In the genomic region with DNA sequence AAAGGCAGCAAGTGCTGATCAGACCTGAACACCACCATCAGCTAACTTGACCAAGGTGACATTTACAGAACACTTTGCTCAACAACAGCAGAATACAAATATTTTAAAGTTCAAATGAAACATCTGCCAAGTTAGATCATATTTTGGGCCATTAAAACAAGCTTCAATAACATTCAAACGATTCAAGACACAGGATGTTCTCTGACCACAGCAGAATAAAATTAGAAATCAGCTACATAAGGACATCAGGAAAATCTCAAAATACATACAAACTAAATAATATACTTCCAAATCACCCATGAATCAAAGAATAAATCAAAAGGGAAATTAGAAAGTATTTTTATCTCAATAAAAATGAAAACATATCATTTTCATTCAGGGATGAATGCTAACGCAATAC, we compare ENCODE assay signal across 23 cellular contexts.
DNase-seq lines count a peak whose midpoint lies in the region; ATAC-seq, FAIRE-seq and TF ChIP-seq lines count a peak whose summit lies in the region.
"Had no signal": no experiment of that assay in that cellular context is flagged by ENCODE, and none has a peak within 500 bp of the region (broad histone marks: within the 10 kb centered on the region; RNA-seq: fewer than 3 reads in every experiment).

No MANE protein-coding gene starts in this region.

- H3K4me3 Mint-ChIP-seq in natural killer cell treated with Interleukin-12 subunit alpha and Interleukin-12 subunit beta and Interleukin-15 and Interleukin-18, amount 100 ng/mL, for 72 hours: no peak overlapping the region
- H3K4me3 Mint-ChIP-seq: CD4-positive, CD25-positive, alpha-beta regulatory T cell had no signal

- DNase-seq in Panc1 (ENCODE audit: low read depth, low spot score) (no peak), endothelial cell of umbilical vein (ENCODE audit: low read depth, low spot score) (no peak), osteoblast (ENCODE audit: insufficient read length, low spot score, missing footprints) (no peak), NCI-H2171 treated with DMSO at 0.1 percent for 48 hours (lab: John Stamatoyannopoulos, UW) (no peak), amniotic stem cell (lab: John Stamatoyannopoulos, UW) (no peak), GM23248 (no peak)
- no peak for DNase-seq in natural killer cell treated with Interleukin-12 subunit alpha and Interleukin-12 subunit beta and Interleukin-15 and Interleukin-18, amount 100 ng/mL, for 72 hours (ENCODE audit: low spot score)
- DNase-seq: CD4-positive, CD25-positive, alpha-beta regulatory T cell; DMS79; HCEC 1CT; Karpas-422; NCI-H1417; NCI-H1694 treated with DMSO at 0.1 percent for 48 hours; NCI-H2081 treated with DMSO at 0.1 percent for 48 hours; NCI-H446 treated with DMSO at 0.1 percent for 48 hours; NCI-H526 treated with DMSO at 0.1 percent for 48 hours; PC-9; SHP77 treated with DMSO at 0.1 percent for 48 hours had no signal

- H3K9me2 ChIP-seq in GM23248 (ENCODE audit: insufficient read depth): no peaks in the 10 kb centered on the region

- intact Hi-C loops in Panc1 (cut with micrococcal nuclease; ENCODE audit: unreplicated experiment) (loop anchor here (5.0 kb wide), 1 partner anchor 42 kb away; no protein-coding TSS in a partner anchor), endothelial cell of umbilical vein (cut with micrococcal nuclease) (no loop called here)

- no peaks in the 10 kb centered on the region for H3K36me3 ChIP-seq in BLaER1 treated with 17β-estradiol and CSF1 and Interleukin-3, amounts not matched to agents 10 nM and 100 nM
- no peaks in the 10 kb centered on the region for H3K36me3 ChIP-seq in Panc1 (ENCODE audit: control insufficient read depth, insufficient read depth, low read length)
- H3K36me3 ChIP-seq in endothelial cell of umbilical vein (ENCODE audit: control insufficient read depth in 2 of 2, extremely low read depth in 1 of 2, insufficient read depth in 2 of 2, low read length in 2 of 2): no peaks in the 10 kb centered on the region
- no peaks in the 10 kb centered on the region for H3K36me3 ChIP-seq in osteoblast (ENCODE audit: insufficient read depth, low read length)
- no peaks in the 10 kb centered on the region for H3K36me3 ChIP-seq in GM23248 (ENCODE audit: low read depth)

- no peak for ATAC-seq in Panc1
- no peak for ATAC-seq in natural killer cell treated with Interleukin-12 subunit alpha and Interleukin-12 subunit beta and Interleukin-15 and Interleukin-18, amount 100 ng/mL, for 72 hours
- ATAC-seq: GM12878 had no signal

- peaks cover 0 to 8% of the 10 kb centered on the region in 2 donors for H3K27me3 Mint-ChIP-seq in natural killer cell treated with Interleukin-12 subunit alpha and Interleukin-12 subunit beta and Interleukin-15 and Interleukin-18, amount 100 ng/mL, for 72 hours

- H3K36me3 Mint-ChIP-seq in natural killer cell treated with Interleukin-12 subunit alpha and Interleukin-12 subunit beta and Interleukin-15 and Interleukin-18, amount 100 ng/mL, for 72 hours: no peaks in the 10 kb centered on the region
- H3K36me3 Mint-ChIP-seq: CD4-positive, CD25-positive, alpha-beta regulatory T cell had no signal

- BruUV-seq in Panc1 (replicated peaks; lab: Mats Ljungman, UMichigan): no TSS peak
- no TSS peak for BruUV-seq in endothelial cell of umbilical vein (replicated peaks; lab: Mats Ljungman, UMichigan)

- TF ChIP-seq CTCF in Panc1 (IDR thresholded peaks at IDR 0.05) (no peak), endothelial cell of umbilical vein (IDR thresholded peaks at IDR 0.05; ENCODE audit: extremely low read depth in 1 of 2, insufficient read depth in 1 of 2, low read depth in 1 of 2, low read length in 2 of 2) (no peak), osteoblast (IDR thresholded peaks at IDR 0.05; ENCODE audit: extremely low read depth, low read depth, low read length) (no peak)

- H3F3A ChIP-seq in GM23248 (ENCODE audit: insufficient read depth): peaks cover 16% of the 10 kb centered on the region; the same call in 1 of the 2 replicates

- no peak overlapping the region for H3K27ac Mint-ChIP-seq in natural killer cell treated with Interleukin-12 subunit alpha and Interleukin-12 subunit beta and Interleukin-15 and Interleukin-18, amount 100 ng/mL, for 72 hours
- H3K27ac Mint-ChIP-seq: CD4-positive, CD25-positive, alpha-beta regulatory T cell had no signal

- in situ Hi-C loops in Panc1 (cut with HindIII; ENCODE audit: low pct_unique_long_range_greater_than_20kb, low sequenced_read_pairs) (no loop called here), GM23248 (cut with MboI) (no loop called here)

- no peaks in the 10 kb centered on the region for H3K9me3 ChIP-seq in BLaER1 treated with 17β-estradiol and CSF1 and Interleukin-3, amounts not matched to agents 10 nM and 100 nM (replicated peaks in 1 of 11)
- H3K9me3 ChIP-seq in Panc1 (ENCODE audit: control insufficient read depth, insufficient read depth, low read depth, low read length) (peaks cover 8% of the 10 kb centered on the region; the same call in 1 of the 2 replicates), endothelial cell of umbilical vein (replicated peaks; ENCODE audit: control insufficient read depth, insufficient read depth, low read length) (no peaks in the 10 kb centered on the region), osteoblast (ENCODE audit: low read depth, low read length) (no peaks in the 10 kb centered on the region), GM23248 (ENCODE audit: low read depth) (no peaks in the 10 kb centered on the region)

- H4K20me1 ChIP-seq in BLaER1 treated with 17β-estradiol and CSF1 and Interleukin-3, amounts not matched to agents 10 nM and 100 nM: no peaks in the 10 kb centered on the region
- H4K20me1 ChIP-seq in endothelial cell of umbilical vein (replicated peaks; ENCODE audit: control insufficient read depth, extremely low read depth, insufficient read depth, low read length) (no peaks in the 10 kb centered on the region), osteoblast (ENCODE audit: insufficient read depth, low read length) (no peaks in the 10 kb centered on the region), GM23248 (ENCODE audit: insufficient read depth) (no peaks in the 10 kb centered on the region)

- H2AFZ ChIP-seq in endothelial cell of umbilical vein (ENCODE audit: low read depth, low read length) (no peak overlapping the region), osteoblast (ENCODE audit: low read length) (peak overlapping the region; percentile 61), GM23248 (no peak overlapping the region)
- H2AFZ ChIP-seq: PC-9 had no signal

- H3K4me1 ChIP-seq in BLaER1 treated with 17β-estradiol and CSF1 and Interleukin-3, amounts not matched to agents 10 nM and 100 nM: peaks cover 6 to 20% (median 10%) of the 10 kb centered on the region in 10 experiments; a peak in 18 of 20 replicates
- H3K4me1 ChIP-seq in Panc1 (ENCODE audit: control insufficient read depth, insufficient read depth, low read length): peaks cover 22% of the 10 kb centered on the region
- H3K4me1 ChIP-seq in endothelial cell of umbilical vein (ENCODE audit: control insufficient read depth, extremely low read depth, insufficient read depth, low read length): peaks cover 10% of the 10 kb centered on the region
- H3K4me1 ChIP-seq in osteoblast (ENCODE audit: insufficient read depth, low read length): peaks cover 34% of the 10 kb centered on the region
- peaks cover 19% of the 10 kb centered on the region for H3K4me1 ChIP-seq in GM23248 (ENCODE audit: insufficient read depth)

- H3K27ac ChIP-seq in BLaER1 treated with 17β-estradiol and CSF1 and Interleukin-3, amounts not matched to agents 10 nM and 100 nM: no peak overlapping the region
- peak overlapping the region; percentile 100 for H3K27ac ChIP-seq in Panc1 (ENCODE audit: low read length)
- no peak overlapping the region for H3K27ac ChIP-seq in endothelial cell of umbilical vein (ENCODE audit: insufficient read depth, low read depth, low read length)
- no peak overlapping the region for H3K27ac ChIP-seq in osteoblast (ENCODE audit: low read depth, low read length)
- no peak overlapping the region for H3K27ac ChIP-seq in GM23248
- H3K27ac ChIP-seq: PC-9, RWPE1, SK-N-MC had no signal

- H3K27me3 ChIP-seq in BLaER1 treated with 17β-estradiol and CSF1 and Interleukin-3, amounts not matched to agents 10 nM and 100 nM: no peaks in the 10 kb centered on the region
- no peaks in the 10 kb centered on the region for H3K27me3 ChIP-seq in Panc1 (ENCODE audit: control insufficient read depth, insufficient read depth, low read length)
- H3K27me3 ChIP-seq in endothelial cell of umbilical vein (ENCODE audit: control insufficient read depth in 2 of 2, insufficient read depth in 2 of 2, low read length in 2 of 2): no peaks in the 10 kb centered on the region
- no peaks in the 10 kb centered on the region for H3K27me3 ChIP-seq in osteoblast (ENCODE audit: insufficient read depth, low read length)
- H3K27me3 ChIP-seq in GM23248 (replicated peaks; ENCODE audit: insufficient read depth): no peaks in the 10 kb centered on the region

- TF ChIP-seq POLR2A in endothelial cell of umbilical vein (IDR thresholded peaks at IDR 0.05; ENCODE audit: low read depth, low read length): no peak

- peak overlapping the region in 9 of 11 experiments; percentile 24 to 71 (median 59); a peak in 16 of 22 replicates for H3K4me2 ChIP-seq in BLaER1 treated with 17β-estradiol and CSF1 and Interleukin-3, amounts not matched to agents 10 nM and 100 nM
- H3K4me2 ChIP-seq in endothelial cell of umbilical vein (ENCODE audit: insufficient read depth, low read length) (no peak overlapping the region), osteoblast (ENCODE audit: insufficient read depth, low read length) (no peak overlapping the region), GM23248 (ENCODE audit: unreplicated experiment) (no peak overlapping the region)
- H3K4me2 ChIP-seq: PC-9 had no signal

- H3K4me3 ChIP-seq in BLaER1 treated with 17β-estradiol and CSF1 and Interleukin-3, amounts not matched to agents 10 nM and 100 nM: no peak overlapping the region
- H3K4me3 ChIP-seq in Panc1 (ENCODE audit: low read depth in 2 of 2, low read length in 2 of 2) (no peak overlapping the region), endothelial cell of umbilical vein (replicated peaks in 1 of 3; ENCODE audit: insufficient read depth in 1 of 3, low read depth in 1 of 3, low read length in 3 of 3) (no peak overlapping the region), osteoblast (ENCODE audit: insufficient read depth, low read length) (no peak overlapping the region), GM23248 (no peak overlapping the region)
- H3K4me3 ChIP-seq: GM12878, PC-9, SK-N-MC had no signal

- dilution Hi-C loops in endothelial cell of umbilical vein (cut with MboI; ENCODE audit: extremely low pct_ligation_motif_present, low sequenced_read_pairs): no loop called here

- H3K4me1 Mint-ChIP-seq in natural killer cell treated with Interleukin-12 subunit alpha and Interleukin-12 subunit beta and Interleukin-15 and Interleukin-18, amount 100 ng/mL, for 72 hours (ENCODE audit: low read depth in 2 of 2): no peaks in the 10 kb centered on the region
- H3K4me1 Mint-ChIP-seq: CD4-positive, CD25-positive, alpha-beta regulatory T cell had no signal

- H3K9me3 Mint-ChIP-seq in natural killer cell treated with Interleukin-12 subunit alpha and Interleukin-12 subunit beta and Interleukin-15 and Interleukin-18, amount 100 ng/mL, for 72 hours: no peaks in the 10 kb centered on the region

- POLR2A ChIA-PET in Panc1 (lab: Charles Lee): interaction anchor here (0.7 kb wide), 1 partner anchor 12 kb away, joined by 6 read pairs; no protein-coding TSS in a partner anchor
- POLR2A ChIA-PET in endothelial cell of umbilical vein (lab: Charles Lee): no interaction called here

- 55 to 57% methylated on average over 2 of the region's 2 CpGs for WGBS in GM23248 (ENCODE audit: low coverage in 1 of 2, low lambda C conversion rate in 2 of 2, missing lambda C conversion rate in 2 of 2), 2 experiments

- 0 out of 22 replicates have a peak overlapping the region, but pooled peaks of 1 of the 11 experiments have one; percentile 10 for H3K9ac ChIP-seq in BLaER1 treated with 17β-estradiol and CSF1 and Interleukin-3, amounts not matched to agents 10 nM and 100 nM
- H3K9ac ChIP-seq in endothelial cell of umbilical vein (replicated peaks; ENCODE audit: extremely low read depth, insufficient read depth, low read length): no peak overlapping the region
- H3K9ac ChIP-seq in GM23248: no peak overlapping the region

- H3K79me2 ChIP-seq in endothelial cell of umbilical vein (ENCODE audit: control insufficient read depth, insufficient read depth, low read length) (no peaks in the 10 kb centered on the region), osteoblast (ENCODE audit: insufficient read depth, low read length) (no peaks in the 10 kb centered on the region), GM23248 (ENCODE audit: insufficient read depth) (no peaks in the 10 kb centered on the region)

- CTCF ChIA-PET in Panc1 (lab: Charles Lee) (no interaction called here), endothelial cell of umbilical vein (lab: Charles Lee) (interaction anchor here (0.8 to 1.5 kb wide), 6 partner anchors 9 to 151 kb away, joined by 3 to 4 read pairs (median 3); no protein-coding TSS in a partner anchor)

- H3K9me1 ChIP-seq in endothelial cell of umbilical vein (replicated peaks; ENCODE audit: control insufficient read depth, extremely low read depth, insufficient read depth, low read length): no peaks in the 10 kb centered on the region

- FAIRE-seq in endothelial cell of umbilical vein (lab: Jason Lieb, UNC): peak; percentile 40
- FAIRE-seq: HTR-8/SVneo had no signal

Comparison
In these comparisons a context has a peak if more than half of its experiments do, and no peak if none do; other contexts are left out.
1. H3K4me2 ChIP-seq: peak in BLaER1 treated with 17β-estradiol and CSF1 and Interleukin-3, amounts not matched to agents 10 nM and 100 nM (9 of 11); none in endothelial cell of umbilical vein (single experiment), osteoblast (single experiment) and GM23248 (single experiment).